ENCODE assay signal across 1 cellular context in the genomic region with DNA sequence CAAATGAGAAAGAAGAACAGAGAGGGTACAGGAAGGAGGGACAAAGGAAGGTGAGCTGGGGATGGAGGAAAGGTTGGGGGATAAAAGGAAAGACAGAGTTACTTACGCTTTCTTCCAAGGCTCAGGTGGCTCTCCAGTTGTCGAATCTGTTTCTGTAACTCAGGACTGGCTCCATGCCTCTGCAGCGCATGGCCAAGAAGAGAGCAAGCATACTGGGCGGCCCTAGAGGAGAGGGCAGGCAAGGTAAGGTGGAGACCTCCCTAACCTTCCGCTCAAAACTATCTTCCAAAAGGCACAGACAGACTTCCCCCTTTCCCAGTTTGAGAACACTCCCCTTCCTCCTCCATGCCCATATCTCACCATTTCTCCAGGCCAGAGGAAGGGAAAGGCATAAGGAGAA.
TF ChIP-seq lines count a peak whose summit lies in the region.

No MANE protein-coding gene starts in this region.

TF ChIP-seq in neural cell, 6 proteins besides CTCF, POLR2A, EP300 and RAD21:
- TF ChIP-seq, protein P1, sequence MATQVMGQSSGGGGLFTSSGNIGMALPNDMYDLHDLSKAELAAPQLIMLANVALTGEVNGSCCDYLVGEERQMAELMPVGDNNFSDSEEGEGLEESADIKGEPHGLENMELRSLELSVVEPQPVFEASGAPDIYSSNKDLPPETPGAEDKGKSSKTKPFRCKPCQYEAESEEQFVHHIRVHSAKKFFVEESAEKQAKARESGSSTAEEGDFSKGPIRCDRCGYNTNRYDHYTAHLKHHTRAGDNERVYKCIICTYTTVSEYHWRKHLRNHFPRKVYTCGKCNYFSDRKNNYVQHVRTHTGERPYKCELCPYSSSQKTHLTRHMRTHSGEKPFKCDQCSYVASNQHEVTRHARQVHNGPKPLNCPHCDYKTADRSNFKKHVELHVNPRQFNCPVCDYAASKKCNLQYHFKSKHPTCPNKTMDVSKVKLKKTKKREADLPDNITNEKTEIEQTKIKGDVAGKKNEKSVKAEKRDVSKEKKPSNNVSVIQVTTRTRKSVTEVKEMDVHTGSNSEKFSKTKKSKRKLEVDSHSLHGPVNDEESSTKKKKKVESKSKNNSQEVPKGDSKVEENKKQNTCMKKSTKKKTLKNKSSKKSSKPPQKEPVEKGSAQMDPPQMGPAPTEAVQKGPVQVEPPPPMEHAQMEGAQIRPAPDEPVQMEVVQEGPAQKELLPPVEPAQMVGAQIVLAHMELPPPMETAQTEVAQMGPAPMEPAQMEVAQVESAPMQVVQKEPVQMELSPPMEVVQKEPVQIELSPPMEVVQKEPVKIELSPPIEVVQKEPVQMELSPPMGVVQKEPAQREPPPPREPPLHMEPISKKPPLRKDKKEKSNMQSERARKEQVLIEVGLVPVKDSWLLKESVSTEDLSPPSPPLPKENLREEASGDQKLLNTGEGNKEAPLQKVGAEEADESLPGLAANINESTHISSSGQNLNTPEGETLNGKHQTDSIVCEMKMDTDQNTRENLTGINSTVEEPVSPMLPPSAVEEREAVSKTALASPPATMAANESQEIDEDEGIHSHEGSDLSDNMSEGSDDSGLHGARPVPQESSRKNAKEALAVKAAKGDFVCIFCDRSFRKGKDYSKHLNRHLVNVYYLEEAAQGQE (IDR thresholded peaks at IDR 0.05; ENCODE audit: borderline replicate concordance) = no peak
- TF ChIP-seq MXI1 (conservative IDR thresholded peaks at IDR 0.05; ENCODE audit: poor library complexity, severe bottlenecking) = no peak
- no peak for TF ChIP-seq POLR2AphosphoS5 (IDR thresholded peaks at IDR 0.05)
- no peak for TF ChIP-seq EZH2 (IDR thresholded peaks at IDR 0.05; ENCODE audit: borderline replicate concordance, insufficient read depth, low read length, poor library complexity, severe bottlenecking)
- TF ChIP-seq SMC3 (conservative IDR thresholded peaks at IDR 0.05; ENCODE audit: poor library complexity) = no peak
- no peak for TF ChIP-seq TAF1 (IDR thresholded peaks at IDR 0.05; ENCODE audit: low read depth)
